ENCODE assay signal across 16 cellular contexts in the genomic region with DNA sequence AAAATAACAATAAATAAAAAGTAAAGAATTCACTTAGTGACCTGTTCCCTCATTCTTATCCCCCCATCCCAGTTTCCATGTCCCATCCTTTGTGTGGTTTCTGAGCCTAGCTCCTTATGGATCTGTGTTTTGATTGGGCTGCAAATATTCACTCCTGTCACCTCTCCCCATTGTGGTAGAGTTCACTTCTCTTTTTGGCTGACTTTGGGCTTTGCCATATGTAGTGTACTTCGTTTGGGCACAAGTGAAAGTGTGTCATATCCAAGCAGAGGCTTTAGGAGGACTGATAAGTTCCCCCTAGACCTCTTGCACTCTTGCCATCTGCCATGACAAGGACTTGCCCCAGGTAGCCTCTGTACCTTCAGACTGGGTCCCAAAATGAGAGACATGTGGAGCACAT.
"Had no signal": no experiment of that assay in that cellular context is flagged by ENCODE, and none has a peak within 500 bp of the region (broad histone marks: within the 10 kb centered on the region; RNA-seq: fewer than 3 reads in every experiment).

No MANE protein-coding gene starts in this region.

- H3K36me3 Mint-ChIP-seq: activated naive CD4-positive, alpha-beta T cell treated with anti-CD3 and anti-CD28 coated beads, Interleukin-2, amount 50 U/mL, for 72 hours had no signal

- FAIRE-seq: astrocyte, endometrium, keratinocyte had no signal

- H3K9me3 Mint-ChIP-seq: activated naive CD4-positive, alpha-beta T cell treated with anti-CD3 and anti-CD28 coated beads, Interleukin-2, amount 50 U/mL, for 72 hours had no signal

- ATAC-seq: activated naive CD4-positive, alpha-beta T cell treated with anti-CD3 and anti-CD28 coated beads, Interleukin-2, amount 50 U/mL, for 72 hours; left lung; stimulated activated naive CD8-positive, alpha-beta T cell treated with anti-CD3 and anti-CD28 coated beads, Interleukin-15, Interleukin-2, amounts not matched to agents 100 U/mL and 50 U/mL, for 24 hours had no signal

- H3K27ac Mint-ChIP-seq: activated naive CD4-positive, alpha-beta T cell treated with anti-CD3 and anti-CD28 coated beads, Interleukin-2, amount 50 U/mL, for 72 hours; progenitor cell of endocrine pancreas had no signal

- DNase-seq: activated CD4-positive, CD25-positive, alpha-beta regulatory T cell treated with anti-CD3 and anti-CD28 coated beads, Interleukin-2, amount 50 U/mL, for 72 hours; activated gamma-delta T cell; erythroblast; foreskin melanocyte; glutamatergic neuron; hypothalamus; left lung; mammary epithelial cell; stimulated activated naive CD8-positive, alpha-beta T cell treated with anti-CD3 and anti-CD28 coated beads, Interleukin-15, Interleukin-2, amounts not matched to agents 100 U/mL and 50 U/mL, for 24 hours; substantia nigra; tibial artery had no signal
